ENCODE assay signal across 7 cellular contexts in the genomic region with DNA sequence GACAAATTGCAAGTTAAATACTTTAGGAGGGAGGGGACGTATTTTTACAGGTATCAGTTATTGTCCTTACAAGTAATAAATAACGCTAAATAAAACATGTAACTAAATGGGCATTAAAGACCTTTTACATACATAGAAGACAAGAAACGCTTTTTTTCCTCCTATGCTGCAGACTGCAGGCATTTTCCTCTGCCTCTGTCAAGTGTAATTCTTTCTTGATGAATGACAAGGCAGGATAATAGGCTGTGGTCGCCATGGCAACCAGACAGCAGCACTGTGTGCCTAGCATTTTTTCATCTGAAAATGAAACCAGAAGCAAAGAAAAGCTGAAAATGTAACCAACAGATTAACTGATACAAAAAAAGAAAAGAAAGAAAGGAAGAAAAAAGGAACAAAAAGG. TPM values are rescaled to one million over a fixed set of nuclear protein-coding genes. Genes with fewer than 3 reads are reported as not detected.
A peak's percentile ranks its signal among the peaks of the same experiment; 100 is the strongest.
DNase-seq lines count a peak whose midpoint lies in the region; ATAC-seq lines count a peak whose summit lies in the region.

No MANE protein-coding gene starts in this region.

- H3K36me3 ChIP-seq in H7 (replicated peaks; ENCODE audit: control insufficient read depth, insufficient read depth, low read length) = no peaks in the 10 kb centered on the region
- no peaks in the 10 kb centered on the region for H3K36me3 ChIP-seq in neuron (ENCODE audit: insufficient read depth, low read length)

- H3K27me3 ChIP-seq in H7 (ENCODE audit: control insufficient read depth, insufficient read depth, low read length) (no peaks in the 10 kb centered on the region), neuron (ENCODE audit: insufficient read depth, low read length) (no peaks in the 10 kb centered on the region)

- peaks cover 3% of the 10 kb centered on the region for H3K9me3 ChIP-seq in neuron (ENCODE audit: low read length)

- H3K4me3 ChIP-seq in H7 (ENCODE audit: insufficient read depth, low read depth, low read length) = no peak overlapping the region
- H3K4me3 ChIP-seq in neuron (ENCODE audit: low read length) = peak overlapping the region; percentile 28

- H3K4me1 ChIP-seq in neuron (ENCODE audit: insufficient read depth, low read length) = peaks cover 45% of the 10 kb centered on the region

- no peak for ATAC-seq in GM21367 (IDR thresholded peaks at IDR 0.05; ENCODE audit: unreplicated experiment)
- no peak for ATAC-seq in GM18861 (IDR thresholded peaks at IDR 0.05; ENCODE audit: unreplicated experiment)

- peak; percentile 25 for DNase-seq in H7
- peak; percentile 6 for DNase-seq in NCI-H345 treated with DMSO at 0.1 percent for 48 hours (lab: John Stamatoyannopoulos, UW; ENCODE audit: unreplicated experiment)
- DNase-seq in epidermal melanocyte (ENCODE audit: insufficient read length, low spot score) = peak; percentile 19
- no peak for DNase-seq in stimulated activated CD4-positive, alpha-beta T cell treated with anti-CD3 and anti-CD28 coated beads, Interleukin-2, amount 100 ng/mL, for 24 hours

- no peak overlapping the region for H2AFZ ChIP-seq in neuron (ENCODE audit: low read depth, low read length)

RNA-seq across cellular contexts. Expression of a gene that starts 46.1 kb away (rescaled TPM):
- total RNA-seq in H7 (2014; rRNA removed; shearing (Covaris generic)) = not detected in 2 replicates

Comparison
In these comparisons a context has a peak if more than half of its experiments do, and no peak if none do; other contexts are left out.
1. DNase-seq: peak in H7 (single experiment), NCI-H345 treated with DMSO at 0.1 percent for 48 hours (single experiment) and epidermal melanocyte (single experiment); none in stimulated activated CD4-positive, alpha-beta T cell treated with anti-CD3 and anti-CD28 coated beads, Interleukin-2, amount 100 ng/mL, for 24 hours (0 of 2).